8 cellular contexts compared by ENCODE assay signal in the genomic region with DNA sequence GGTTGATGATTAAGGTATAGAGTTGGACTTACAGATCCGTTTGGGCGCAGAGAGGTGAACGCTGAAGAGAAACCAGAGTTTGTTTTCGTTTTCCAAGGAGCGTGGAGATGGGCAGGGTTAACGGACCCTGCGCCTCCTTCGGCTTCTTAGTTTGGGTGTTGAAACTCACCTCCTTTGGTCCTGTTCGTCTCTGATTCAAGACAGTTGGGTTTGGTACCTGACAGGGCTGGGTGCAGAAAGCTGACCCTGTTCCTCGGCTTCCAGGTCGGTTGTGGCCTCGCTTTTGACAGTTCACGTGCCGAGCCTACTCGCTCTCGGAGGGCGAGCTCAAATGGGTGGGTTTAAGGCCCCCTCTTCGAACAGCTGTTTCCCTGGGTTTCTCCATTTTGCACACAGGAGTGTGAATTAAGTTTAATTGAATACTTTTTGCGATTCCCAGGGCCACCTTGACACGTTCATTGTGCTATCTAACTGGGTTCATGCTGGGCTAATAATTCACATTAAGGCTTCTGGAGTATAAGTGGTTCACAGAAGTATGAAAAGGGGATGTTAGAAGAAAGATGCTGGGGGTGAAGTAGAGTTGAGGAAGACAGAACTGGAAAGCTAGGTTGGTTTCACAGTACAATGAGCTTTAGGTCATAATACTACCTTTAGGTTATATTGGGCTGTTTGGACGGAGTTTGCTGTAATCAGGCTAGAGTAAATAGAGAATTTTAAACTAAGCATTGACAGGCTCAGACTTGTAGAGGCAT. TPM values are rescaled to one million over a fixed set of nuclear protein-coding genes. Genes with fewer than 3 reads are reported as not detected.
DNase-seq lines count a peak whose midpoint lies in the region; ATAC-seq and TF ChIP-seq lines count a peak whose summit lies in the region.

No MANE protein-coding gene starts in this region.

- H3K4me1 ChIP-seq in cardiac muscle cell (ENCODE audit: low read depth) (peaks cover 25% of the 10 kb centered on the region), KMS-11 (ENCODE audit: low read depth, poor library complexity, severe bottlenecking) (peaks cover 35% of the 10 kb centered on the region)

- no peaks in the 10 kb centered on the region for H3K27me3 ChIP-seq in cardiac muscle cell
- H3K27me3 ChIP-seq in KMS-11 (ENCODE audit: insufficient read depth, low read depth), result no peaks in the 10 kb centered on the region

- H3K4me3 Mint-ChIP-seq in activated naive CD8-positive, alpha-beta T cell treated with anti-CD3 and anti-CD28 coated beads, Interleukin-2, amount 50 U/mL, for 24 hours, result no peak overlapping the region

- DNase-seq in cardiac muscle cell (ENCODE audit: low read depth in 1 of 2, low spot score in 1 of 2) (peak in 1 of 2 donors; percentile 14), Right ventricle myocardium inferior (ENCODE audit: missing footprints) (no peak), iPS-NIHi7 (ENCODE audit: extremely low spot score) (peak; percentile 10), NCI-H510A (lab: John Stamatoyannopoulos, UW) (no peak)
- DNase-seq in activated naive CD8-positive, alpha-beta T cell treated with anti-CD3 and anti-CD28 coated beads, Interleukin-2, amount 50 U/mL, for 24 hours, result peak; percentile 35
- peak; percentile 37 for DNase-seq in stimulated activated naive CD8-positive, alpha-beta T cell treated with anti-CD3 and anti-CD28 coated beads, Interleukin-15, Interleukin-2, amounts not matched to agents 100 U/mL and 50 U/mL, for 24 hours
- no peak for DNase-seq in NK-92 treated with Interleukin-12 subunit alpha and Interleukin-12 subunit beta, amount 100 ng/mL, for 24 hours (lab: John Stamatoyannopoulos, UW)

- ATAC-seq in Right ventricle myocardium inferior, result no peak
- no peak for ATAC-seq in activated naive CD8-positive, alpha-beta T cell treated with anti-CD3 and anti-CD28 coated beads, Interleukin-2, amount 50 U/mL, for 24 hours
- no peak for ATAC-seq in stimulated activated naive CD8-positive, alpha-beta T cell treated with anti-CD3 and anti-CD28 coated beads, Interleukin-15, Interleukin-2, amounts not matched to agents 100 U/mL and 50 U/mL, for 24 hours

- H3K9ac ChIP-seq in KMS-11, result peak overlapping the region; percentile 66

- H3K79me2 ChIP-seq in KMS-11 (ENCODE audit: insufficient read depth, low read depth), result peaks cover 70% of the 10 kb centered on the region

- H2AFZ ChIP-seq in KMS-11 (ENCODE audit: low read depth), result peak overlapping the region; percentile 49

- H3K36me3 ChIP-seq in cardiac muscle cell (peaks cover 7% of the 10 kb centered on the region), KMS-11 (ENCODE audit: insufficient read depth) (no peaks in the 10 kb centered on the region)

- no peaks in the 10 kb centered on the region for H3K9me3 Mint-ChIP-seq in activated naive CD8-positive, alpha-beta T cell treated with anti-CD3 and anti-CD28 coated beads, Interleukin-2, amount 50 U/mL, for 24 hours

- H3K4me1 Mint-ChIP-seq in activated naive CD8-positive, alpha-beta T cell treated with anti-CD3 and anti-CD28 coated beads, Interleukin-2, amount 50 U/mL, for 24 hours, result peaks cover 26% of the 10 kb centered on the region

- H3K27ac ChIP-seq in cardiac muscle cell (peak overlapping the region; percentile 69), KMS-11 (peak overlapping the region; percentile 65)

- TF ChIP-seq CTCF in cardiac muscle cell (IDR thresholded peaks at IDR 0.05; ENCODE audit: low read depth, low read length) (no peak), KMS-11 (conservative IDR thresholded peaks at IDR 0.05; ENCODE audit: low read depth, low read length) (no peak)

- no peaks in the 10 kb centered on the region for H3K27me3 Mint-ChIP-seq in activated naive CD8-positive, alpha-beta T cell treated with anti-CD3 and anti-CD28 coated beads, Interleukin-2, amount 50 U/mL, for 24 hours

- peaks cover 20% of the 10 kb centered on the region for H3K36me3 Mint-ChIP-seq in activated naive CD8-positive, alpha-beta T cell treated with anti-CD3 and anti-CD28 coated beads, Interleukin-2, amount 50 U/mL, for 24 hours (ENCODE audit: low read depth)

- intact Hi-C loops in Right ventricle myocardium inferior (cut with DNase I), result loop anchor here (5.0 kb wide), 2 partner anchors 184 to 311 kb away; a partner anchor contains a TSS

- no peak overlapping the region for H3K27ac Mint-ChIP-seq in activated naive CD8-positive, alpha-beta T cell treated with anti-CD3 and anti-CD28 coated beads, Interleukin-2, amount 50 U/mL, for 24 hours

- H3K4me3 ChIP-seq in cardiac muscle cell (peak overlapping the region; percentile 89), KMS-11 (IDR thresholded peaks at IDR 0.05; ENCODE audit: insufficient read depth, low read depth, low read length) (no peak overlapping the region)

- no peaks in the 10 kb centered on the region for H4K20me1 ChIP-seq in KMS-11 (ENCODE audit: insufficient read depth)

- H3K9me3 ChIP-seq in cardiac muscle cell (ENCODE audit: low read depth), result no peaks in the 10 kb centered on the region

- peak overlapping the region; percentile 86 for H3K4me2 ChIP-seq in KMS-11

RNA-seq across cellular contexts. Expression of a gene that starts 0.6 kb away (rescaled TPM):
- 15.6 and 19.6 TPM in 2 replicates for total RNA-seq in cardiac muscle cell
- 13.9 and 14.2 TPM in 2 replicates for polyA plus RNA-seq in cardiac muscle cell
- total RNA-seq in Right ventricle myocardium inferior, result 10.3 TPM

Comparison
In these comparisons a context has a peak if more than half of its experiments do, and no peak if none do; other contexts are left out.
1. DNase-seq: peak in activated naive CD8-positive, alpha-beta T cell treated with anti-CD3 and anti-CD28 coated beads, Interleukin-2, amount 50 U/mL, for 24 hours (single experiment), iPS-NIHi7 (single experiment) and stimulated activated naive CD8-positive, alpha-beta T cell treated with anti-CD3 and anti-CD28 coated beads, Interleukin-15, Interleukin-2, amounts not matched to agents 100 U/mL and 50 U/mL, for 24 hours (single experiment); none in Right ventricle myocardium inferior (single experiment), NK-92 treated with Interleukin-12 subunit alpha and Interleukin-12 subunit beta, amount 100 ng/mL, for 24 hours (single experiment) and NCI-H510A (single experiment).